Comparison of ENCODE assay signal across 8 cellular contexts in the genomic region with DNA sequence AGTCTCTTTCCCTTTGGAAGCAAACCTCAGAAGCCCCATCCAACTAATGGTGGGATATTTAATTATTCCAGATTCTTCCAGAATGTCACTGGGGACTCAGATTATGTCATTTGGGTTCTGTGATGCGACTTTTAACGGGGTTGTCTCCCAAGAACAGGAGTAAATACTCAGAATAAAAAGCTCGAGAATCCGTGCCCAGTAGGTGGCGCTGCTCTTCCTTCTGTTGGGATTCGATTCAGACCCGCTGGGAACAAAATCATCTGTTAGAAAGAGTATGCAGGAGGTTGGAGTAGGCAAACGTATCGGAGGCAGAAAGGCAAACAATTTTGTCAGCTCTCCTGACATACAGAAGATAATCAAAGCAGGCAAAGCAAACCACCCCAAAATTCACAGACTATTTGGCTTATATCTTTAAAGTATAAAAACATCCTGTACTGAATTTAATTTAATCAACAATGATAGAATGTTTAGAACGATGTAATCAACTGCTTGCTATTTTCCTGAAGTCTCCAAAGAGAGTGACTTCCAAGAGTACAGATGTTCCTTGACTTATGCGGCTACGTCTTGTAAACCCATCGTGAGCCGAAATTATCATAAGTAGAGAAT.
DNase-seq lines count a peak whose midpoint lies in the region; ATAC-seq, FAIRE-seq and TF ChIP-seq lines count a peak whose summit lies in the region.

No MANE protein-coding gene starts in this region.

- 24% methylated on average over 14 of the region's 14 CpGs for WGBS in A549 (ENCODE audit: missing lambda C conversion rate)
- WGBS in thyroid gland, 2 donors, result 21 to 22% methylated on average over 14 of the region's 14 CpGs

- DNase-seq in A549 (ENCODE audit: low read depth in 1 of 2, low spot score in 1 of 2) (peak; percentile 83 to 87), MG63 (peak; percentile 65), RPMI7951 (ENCODE audit: low read depth) (peak; percentile 75), frontal cortex (ENCODE audit: low spot score in 2 of 2) (peak; percentile 65 to 67), omental fat pad (ENCODE audit: low spot score) (peak; percentile 82), thyroid gland (peak; percentile 79 to 86)
- peak; percentile 39 for DNase-seq in activated T-helper 9 cell treated with anti-CD3 and anti-CD28 coated beads, Interleukin-2, amount 50 U/mL, for 16 hours (ENCODE audit: low read depth)

- peak; percentile 97 for TF ChIP-seq RAD21 in A549 (conservative IDR thresholded peaks at IDR 0.05 in 1 of 2, IDR thresholded peaks at IDR 0.05 in 1 of 2)

- H3K27me3 ChIP-seq in MG63, result no peaks in the 10 kb centered on the region
- no peaks in the 10 kb centered on the region for H3K27me3 ChIP-seq in thyroid gland

- H3K9me3 ChIP-seq in A549 (no peaks in the 10 kb centered on the region), MG63 (peaks cover 2% of the 10 kb centered on the region; the same call in 1 of the 2 replicates), thyroid gland (no peaks in the 10 kb centered on the region)

- FAIRE-seq in A549 (lab: Jason Lieb, UNC), result no peak
- FAIRE-seq in frontal cortex (lab: Jason Lieb, UNC), result peak; percentile 21

- H3K4me1 ChIP-seq in A549 (peaks cover 28% of the 10 kb centered on the region), thyroid gland (peaks cover 18 to 22% of the 10 kb centered on the region in 2 donors)

- peak; percentile 96 for TF ChIP-seq CTCF in A549 (IDR thresholded peaks at IDR 0.05)
- TF ChIP-seq CTCF in omental fat pad (IDR thresholded peaks at IDR 0.05), result peak in 1 of 3 donors; percentile 46
- TF ChIP-seq CTCF in thyroid gland (IDR thresholded peaks at IDR 0.05), result peak; percentile 68 to 80 (median 72)

- no peak for TF ChIP-seq EP300 in A549 (IDR thresholded peaks at IDR 0.05)

- no peaks in the 10 kb centered on the region for H3K36me3 ChIP-seq in MG63
- no peaks in the 10 kb centered on the region for H3K36me3 ChIP-seq in thyroid gland

- H3K27ac ChIP-seq in A549 (peak overlapping the region; percentile 57 to 62; a peak in 5 of 6 replicates), thyroid gland (no peak overlapping the region)

- no peak overlapping the region for H3K4me3 ChIP-seq in A549
- no peak overlapping the region for H3K4me3 ChIP-seq in MG63
- no peak overlapping the region for H3K4me3 ChIP-seq in thyroid gland (replicated peaks in 1 of 3)

- POLR2A ChIA-PET in A549 (lab: Yijun Ruan, JAX), result no interaction called here

- TF ChIP-seq POLR2A in A549 (IDR thresholded peaks at IDR 0.05; ENCODE audit: low read length) (no peak), thyroid gland (IDR thresholded peaks at IDR 0.05) (no peak)

- intact Hi-C loops in thyroid gland (cut with DNase I), result loop anchor here (10.0 kb wide), 1 partner anchor 519 kb away; no protein-coding TSS in a partner anchor

- ATAC-seq in A549 (peak; percentile 82 to 86), GM18868 (IDR thresholded peaks at IDR 0.05; ENCODE audit: unreplicated experiment) (peak; percentile 67), omental fat pad (ENCODE audit: low FRiP score) (no peak)

- H3K4me2 ChIP-seq in A549, result peak overlapping the region; percentile 66

- CTCF ChIA-PET in A549 (lab: Yijun Ruan, JAX), result interaction anchor here (0.6 to 34.1 kb wide), 73 partner anchors 8 to 517 kb away, joined by 3 to 621 read pairs (median 4); partner anchors contain the start of genes BRIX1, DNAJC21, RAD1 and RAI14

TF ChIP-seq in A549, 52 proteins besides CTCF, POLR2A, EP300 and RAD21:
- no peak for TF ChIP-seq ZFP36 (IDR thresholded peaks at IDR 0.05; ENCODE audit: borderline replicate concordance, partially characterized antibody)
- TF ChIP-seq SMC3 (IDR thresholded peaks at IDR 0.05), result peak; percentile 95

Comparison
In these comparisons a context has a peak if more than half of its experiments do, and no peak if none do; other contexts are left out.
1. H3K27ac ChIP-seq: peak in A549 (2 of 2); none in thyroid gland (0 of 3).
2. Peak in every context shown above with its lines, with median percentiles within 50 percentile points of each other: DNase-seq.